In the genomic region with DNA sequence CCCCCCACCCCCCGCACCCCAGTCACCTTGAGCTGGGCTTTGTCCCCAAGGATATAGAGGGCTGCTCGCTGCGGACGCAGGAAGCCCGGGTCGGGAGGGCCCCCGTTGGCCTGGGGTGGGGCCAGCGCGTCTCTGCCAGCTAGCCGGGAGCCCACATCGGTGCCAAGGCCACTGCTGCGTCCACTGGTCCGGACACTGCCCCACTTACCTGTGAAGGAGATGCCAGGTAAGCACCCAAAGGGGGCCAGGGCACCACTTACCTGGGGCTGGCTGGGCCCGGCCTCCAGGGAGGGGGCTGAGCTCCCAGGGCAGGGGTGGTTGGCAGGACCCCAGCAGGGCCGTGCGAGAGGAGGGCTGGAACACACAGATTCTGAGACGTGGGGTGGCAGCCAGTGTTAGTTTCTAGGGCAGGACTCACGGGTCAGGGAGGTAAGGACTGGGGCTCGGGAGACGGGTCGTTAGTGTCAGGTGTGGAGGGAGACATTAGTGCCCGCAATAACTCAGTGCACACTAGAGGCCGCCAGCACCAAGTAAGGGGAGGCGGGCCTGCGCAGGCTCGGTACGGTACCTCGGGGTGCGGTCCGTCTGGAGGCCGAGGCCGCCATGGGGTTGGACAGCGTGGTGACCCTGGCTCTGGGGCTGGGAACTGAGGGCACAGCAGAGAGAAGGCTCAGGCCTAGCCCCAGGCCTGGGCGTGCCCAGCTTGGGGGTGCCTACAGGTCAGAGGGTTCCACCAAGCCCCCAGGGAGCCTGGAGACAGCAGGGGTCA, we compare ENCODE assay signal across 1 cellular context.
TF ChIP-seq lines count a peak whose summit lies in the region.

No MANE protein-coding gene starts in this region.

TF ChIP-seq in Ishikawa, 13 proteins besides CTCF, POLR2A, EP300 and RAD21:
- TF ChIP-seq NFIC (IDR thresholded peaks at IDR 0.05) (no peak), EGR1 (IDR thresholded peaks at IDR 0.05) (no peak), TCF12 (IDR thresholded peaks at IDR 0.05; ENCODE audit: low read depth) (no peak), ZBTB7A (IDR thresholded peaks at IDR 0.05; ENCODE audit: low read depth) (no peak), TEAD4 (IDR thresholded peaks at IDR 0.05) (no peak), MAX (IDR thresholded peaks at IDR 0.05) (no peak), FOXM1 (IDR thresholded peaks at IDR 0.05; ENCODE audit: borderline replicate concordance, low read depth) (no peak), YY1 (IDR thresholded peaks at IDR 0.05; ENCODE audit: low read depth) (no peak), CREB1 (IDR thresholded peaks at IDR 0.05; ENCODE audit: low read depth) (no peak), TAF1 (IDR thresholded peaks at IDR 0.05; ENCODE audit: low read depth) (no peak), CEBPB (IDR thresholded peaks at IDR 0.05) (no peak)
- TF ChIP-seq, protein P1, sequence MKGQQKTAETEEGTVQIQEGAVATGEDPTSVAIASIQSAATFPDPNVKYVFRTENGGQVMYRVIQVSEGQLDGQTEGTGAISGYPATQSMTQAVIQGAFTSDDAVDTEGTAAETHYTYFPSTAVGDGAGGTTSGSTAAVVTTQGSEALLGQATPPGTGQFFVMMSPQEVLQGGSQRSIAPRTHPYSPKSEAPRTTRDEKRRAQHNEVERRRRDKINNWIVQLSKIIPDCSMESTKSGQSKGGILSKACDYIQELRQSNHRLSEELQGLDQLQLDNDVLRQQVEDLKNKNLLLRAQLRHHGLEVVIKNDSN (IDR thresholded peaks at IDR 0.05) = no peak
- TF ChIP-seq, protein P2, sequence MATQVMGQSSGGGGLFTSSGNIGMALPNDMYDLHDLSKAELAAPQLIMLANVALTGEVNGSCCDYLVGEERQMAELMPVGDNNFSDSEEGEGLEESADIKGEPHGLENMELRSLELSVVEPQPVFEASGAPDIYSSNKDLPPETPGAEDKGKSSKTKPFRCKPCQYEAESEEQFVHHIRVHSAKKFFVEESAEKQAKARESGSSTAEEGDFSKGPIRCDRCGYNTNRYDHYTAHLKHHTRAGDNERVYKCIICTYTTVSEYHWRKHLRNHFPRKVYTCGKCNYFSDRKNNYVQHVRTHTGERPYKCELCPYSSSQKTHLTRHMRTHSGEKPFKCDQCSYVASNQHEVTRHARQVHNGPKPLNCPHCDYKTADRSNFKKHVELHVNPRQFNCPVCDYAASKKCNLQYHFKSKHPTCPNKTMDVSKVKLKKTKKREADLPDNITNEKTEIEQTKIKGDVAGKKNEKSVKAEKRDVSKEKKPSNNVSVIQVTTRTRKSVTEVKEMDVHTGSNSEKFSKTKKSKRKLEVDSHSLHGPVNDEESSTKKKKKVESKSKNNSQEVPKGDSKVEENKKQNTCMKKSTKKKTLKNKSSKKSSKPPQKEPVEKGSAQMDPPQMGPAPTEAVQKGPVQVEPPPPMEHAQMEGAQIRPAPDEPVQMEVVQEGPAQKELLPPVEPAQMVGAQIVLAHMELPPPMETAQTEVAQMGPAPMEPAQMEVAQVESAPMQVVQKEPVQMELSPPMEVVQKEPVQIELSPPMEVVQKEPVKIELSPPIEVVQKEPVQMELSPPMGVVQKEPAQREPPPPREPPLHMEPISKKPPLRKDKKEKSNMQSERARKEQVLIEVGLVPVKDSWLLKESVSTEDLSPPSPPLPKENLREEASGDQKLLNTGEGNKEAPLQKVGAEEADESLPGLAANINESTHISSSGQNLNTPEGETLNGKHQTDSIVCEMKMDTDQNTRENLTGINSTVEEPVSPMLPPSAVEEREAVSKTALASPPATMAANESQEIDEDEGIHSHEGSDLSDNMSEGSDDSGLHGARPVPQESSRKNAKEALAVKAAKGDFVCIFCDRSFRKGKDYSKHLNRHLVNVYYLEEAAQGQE (IDR thresholded peaks at IDR 0.05; ENCODE audit: low read depth) = no peak
